ENCODE assay signal across 17 cellular contexts in genomic region chr21:33369586-33369985, GRCh38. TPM values are rescaled to one million over a fixed set of nuclear protein-coding genes. Genes with fewer than 3 reads are reported as not detected.
DNase-seq lines count a peak whose midpoint lies in the region; ATAC-seq and TF ChIP-seq lines count a peak whose summit lies in the region.
"Had no signal": no experiment of that assay in that cellular context is flagged by ENCODE, and none has a peak within 500 bp of the region (broad histone marks: within the 10 kb centered on the region; RNA-seq: fewer than 3 reads in every experiment).

No MANE protein-coding gene starts in this region.

- H3K27me3 ChIP-seq in CD4-positive, alpha-beta memory T cell (ENCODE audit: insufficient read depth, low read length): no peaks in the 10 kb centered on the region
- no peaks in the 10 kb centered on the region for H3K27me3 ChIP-seq in MM.1S (replicated peaks; ENCODE audit: insufficient read depth, low read length)
- H3K27me3 ChIP-seq: BLaER1 treated with 17β-estradiol and CSF1 and Interleukin-3, amounts not matched to agents 10 nM and 100 nM had no signal

- H3K4me2 ChIP-seq in MM.1S (ENCODE audit: low read depth, low read length): no peak overlapping the region

- H3K9ac ChIP-seq in MM.1S (ENCODE audit: low read length): no peak overlapping the region
- H3K9ac ChIP-seq: BLaER1 treated with 17β-estradiol and CSF1 and Interleukin-3, amounts not matched to agents 10 nM and 100 nM had no signal

- peak overlapping the region; percentile 68 for H3K27ac Mint-ChIP-seq in activated CD8-positive, alpha-beta T cell treated with anti-CD3 and anti-CD28 coated beads, Interleukin-2, amount 10 ng/mL, durations not matched to agents 7 days and 5 days
- H3K27ac Mint-ChIP-seq in activated CD8-positive, alpha-beta T cell treated with anti-CD3 and anti-CD28 coated beads for 36 hours: no peak overlapping the region
- H3K27ac Mint-ChIP-seq in natural killer cell treated with Interleukin-12 subunit alpha and Interleukin-12 subunit beta and Interleukin-15 and Interleukin-18, amount 100 ng/mL, for 72 hours: no peak overlapping the region
- H3K27ac Mint-ChIP-seq in natural killer cell: no peak overlapping the region
- H3K27ac Mint-ChIP-seq in naive B cell: peak overlapping the region in 5 of 6 donors; percentile 6 to 91 (median 45)
- peak overlapping the region in 1 of 7 donors; percentile 22 for H3K27ac Mint-ChIP-seq in CD4-positive, alpha-beta memory T cell

- H3K27ac ChIP-seq in CD4-positive, alpha-beta memory T cell (ENCODE audit: low read depth, low read length): no peak overlapping the region
- no peak overlapping the region for H3K27ac ChIP-seq in MM.1S (ENCODE audit: low read length)
- H3K27ac ChIP-seq: 22Rv1 had no signal

- no peaks in the 10 kb centered on the region for H3K36me3 ChIP-seq in CD4-positive, alpha-beta memory T cell (ENCODE audit: insufficient read depth, low read length)
- H3K36me3 ChIP-seq in MM.1S (replicated peaks; ENCODE audit: insufficient read depth, low read length): no peaks in the 10 kb centered on the region
- H3K36me3 ChIP-seq: HAP-1 had no signal

- H3K36me3 Mint-ChIP-seq in activated CD8-positive, alpha-beta T cell treated with anti-CD3 and anti-CD28 coated beads, Interleukin-2, amount 10 ng/mL, durations not matched to agents 7 days and 5 days (ENCODE audit: low read depth): peaks cover 24% of the 10 kb centered on the region
- peaks cover 5% of the 10 kb centered on the region for H3K36me3 Mint-ChIP-seq in activated CD8-positive, alpha-beta T cell treated with anti-CD3 and anti-CD28 coated beads for 36 hours (ENCODE audit: low read depth)
- peaks cover 22% of the 10 kb centered on the region for H3K36me3 Mint-ChIP-seq in natural killer cell treated with Interleukin-12 subunit alpha and Interleukin-12 subunit beta and Interleukin-15 and Interleukin-18, amount 100 ng/mL, for 72 hours
- H3K36me3 Mint-ChIP-seq in natural killer cell (no peaks in the 10 kb centered on the region), naive B cell (peaks cover 5 to 20% of the 10 kb centered on the region in 2 donors)
- H3K36me3 Mint-ChIP-seq in CD4-positive, alpha-beta memory T cell: peaks cover 0 to 5% of the 10 kb centered on the region in 2 donors

- H3K9me3 ChIP-seq in CD4-positive, alpha-beta memory T cell (ENCODE audit: control insufficient read depth in 1 of 2, low read length in 2 of 2): peaks cover 0 to 8% of the 10 kb centered on the region in 2 donors
- no peaks in the 10 kb centered on the region for H3K9me3 ChIP-seq in MM.1S (replicated peaks; ENCODE audit: insufficient read depth, low read length)

- H3K4me3 Mint-ChIP-seq in activated CD8-positive, alpha-beta T cell treated with anti-CD3 and anti-CD28 coated beads, Interleukin-2, amount 10 ng/mL, durations not matched to agents 7 days and 5 days: no peak overlapping the region
- H3K4me3 Mint-ChIP-seq in activated CD8-positive, alpha-beta T cell treated with anti-CD3 and anti-CD28 coated beads for 36 hours: no peak overlapping the region
- no peak overlapping the region for H3K4me3 Mint-ChIP-seq in natural killer cell treated with Interleukin-12 subunit alpha and Interleukin-12 subunit beta and Interleukin-15 and Interleukin-18, amount 100 ng/mL, for 72 hours
- H3K4me3 Mint-ChIP-seq in natural killer cell (no peak overlapping the region), naive B cell (peak overlapping the region in 5 of 8 donors; percentile 21 to 42 (median 33))
- H3K4me3 Mint-ChIP-seq in CD4-positive, alpha-beta memory T cell: no peak overlapping the region
- H3K4me3 Mint-ChIP-seq: CD4-positive, CD25-positive, alpha-beta regulatory T cell had no signal

- no peak for TF ChIP-seq CTCF in activated CD8-positive, alpha-beta T cell treated with anti-CD3 and anti-CD28 coated beads for 36 hours (IDR thresholded peaks at IDR 0.05)
- TF ChIP-seq CTCF in natural killer cell (IDR thresholded peaks at IDR 0.05) (no peak), MM.1S (IDR thresholded peaks at IDR 0.05; ENCODE audit: low read length) (no peak)

- H3K9me3 Mint-ChIP-seq in activated CD8-positive, alpha-beta T cell treated with anti-CD3 and anti-CD28 coated beads, Interleukin-2, amount 10 ng/mL, durations not matched to agents 7 days and 5 days (ENCODE audit: insufficient read depth): peaks cover 22% of the 10 kb centered on the region
- peaks cover 17% of the 10 kb centered on the region for H3K9me3 Mint-ChIP-seq in activated CD8-positive, alpha-beta T cell treated with anti-CD3 and anti-CD28 coated beads for 36 hours
- H3K9me3 Mint-ChIP-seq in natural killer cell treated with Interleukin-12 subunit alpha and Interleukin-12 subunit beta and Interleukin-15 and Interleukin-18, amount 100 ng/mL, for 72 hours: peaks cover 10% of the 10 kb centered on the region
- peaks cover 0 to 6% of the 10 kb centered on the region in 2 donors for H3K9me3 Mint-ChIP-seq in natural killer cell
- H3K9me3 Mint-ChIP-seq in naive B cell: peaks cover 5 to 31% (median 22%) of the 10 kb centered on the region in 7 donors
- H3K9me3 Mint-ChIP-seq in CD4-positive, alpha-beta memory T cell: peaks cover 0 to 24% (median 18%) of the 10 kb centered on the region in 8 donors

- ATAC-seq in activated CD8-positive, alpha-beta T cell treated with anti-CD3 and anti-CD28 coated beads, Interleukin-2, amount 10 ng/mL, durations not matched to agents 7 days and 5 days: no peak
- no peak for ATAC-seq in activated CD8-positive, alpha-beta T cell treated with anti-CD3 and anti-CD28 coated beads for 36 hours
- no peak for ATAC-seq in natural killer cell treated with Interleukin-12 subunit alpha and Interleukin-12 subunit beta and Interleukin-15 and Interleukin-18, amount 100 ng/mL, for 72 hours
- ATAC-seq in natural killer cell (no peak), naive B cell (ENCODE audit: low read depth in 2 of 2) (no peak), GM18858 (IDR thresholded peaks at IDR 0.05; ENCODE audit: unreplicated experiment) (no peak)
- ATAC-seq: HepG2 had no signal

- no peaks in the 10 kb centered on the region for H3K79me2 ChIP-seq in MM.1S (ENCODE audit: low read length)

- peaks cover 13% of the 10 kb centered on the region for H3K4me1 Mint-ChIP-seq in activated CD8-positive, alpha-beta T cell treated with anti-CD3 and anti-CD28 coated beads, Interleukin-2, amount 10 ng/mL, durations not matched to agents 7 days and 5 days (ENCODE audit: low read depth)
- no peaks in the 10 kb centered on the region for H3K4me1 Mint-ChIP-seq in activated CD8-positive, alpha-beta T cell treated with anti-CD3 and anti-CD28 coated beads for 36 hours (ENCODE audit: low read depth)
- no peaks in the 10 kb centered on the region for H3K4me1 Mint-ChIP-seq in natural killer cell treated with Interleukin-12 subunit alpha and Interleukin-12 subunit beta and Interleukin-15 and Interleukin-18, amount 100 ng/mL, for 72 hours (ENCODE audit: low read depth in 2 of 2)
- H3K4me1 Mint-ChIP-seq in natural killer cell: no peaks in the 10 kb centered on the region
- H3K4me1 Mint-ChIP-seq in naive B cell: peaks cover 40 to 78% (median 49%) of the 10 kb centered on the region in 3 donors
- peaks cover 0 to 4% (median 2%) of the 10 kb centered on the region in 4 donors for H3K4me1 Mint-ChIP-seq in CD4-positive, alpha-beta memory T cell

- no peak overlapping the region for H2AFZ ChIP-seq in MM.1S (ENCODE audit: low read length)

- POLR2A ChIA-PET in activated CD8-positive, alpha-beta T cell treated with anti-CD3 and anti-CD28 coated beads, Interleukin-2, amount 10 ng/mL, durations not matched to agents 7 days and 5 days (lab: Charles Lee): no interaction called here
- POLR2A ChIA-PET in activated CD8-positive, alpha-beta T cell treated with anti-CD3 and anti-CD28 coated beads for 36 hours (lab: Charles Lee): interaction anchor here (0.7 kb wide), 1 partner anchor 13 kb away, joined by 3 read pairs; no protein-coding TSS in a partner anchor
- POLR2A ChIA-PET in CD4-positive, alpha-beta memory T cell (lab: Charles Lee; ENCODE audit: partially characterized antibody): interaction anchor here (1.8 kb wide), 1 partner anchor 9 kb away, joined by 6 read pairs; no protein-coding TSS in a partner anchor

- CTCF ChIA-PET in activated CD8-positive, alpha-beta T cell treated with anti-CD3 and anti-CD28 coated beads, Interleukin-2, amount 10 ng/mL, durations not matched to agents 7 days and 5 days (lab: Charles Lee): interaction anchor here (0.8 to 2.6 kb wide), 3 partner anchors 9 to 173 kb away, joined by 3 to 8 read pairs (median 7); no protein-coding TSS in a partner anchor
- CTCF ChIA-PET in activated CD8-positive, alpha-beta T cell treated with anti-CD3 and anti-CD28 coated beads for 36 hours (lab: Charles Lee): interaction anchor here (1.1 to 1.8 kb wide), 3 partner anchors 8 to 182 kb away, joined by 3 to 9 read pairs (median 5); no protein-coding TSS in a partner anchor
- CTCF ChIA-PET in CD4-positive, alpha-beta memory T cell (lab: Charles Lee; ENCODE audit: partially characterized antibody): interaction anchor here (0.8 to 2.5 kb wide), 3 partner anchors 9 to 171 kb away, joined by 3 to 9 read pairs (median 9); no protein-coding TSS in a partner anchor

- H3F3A ChIP-seq in MM.1S (ENCODE audit: insufficient read depth, low read length): no peaks in the 10 kb centered on the region

- peaks cover 3% of the 10 kb centered on the region for H3K4me1 ChIP-seq in CD4-positive, alpha-beta memory T cell (ENCODE audit: insufficient read depth, low read length)
- peaks cover 21% of the 10 kb centered on the region for H3K4me1 ChIP-seq in MM.1S (ENCODE audit: low read length)
- H3K4me1 ChIP-seq: HAP-1 had no signal

- H3K4me3 ChIP-seq in CD4-positive, alpha-beta memory T cell (ENCODE audit: low read length in 2 of 2): no peak overlapping the region
- no peak overlapping the region for H3K4me3 ChIP-seq in MM.1S (ENCODE audit: low read length)
- H3K4me3 ChIP-seq: BLaER1 treated with 17β-estradiol and CSF1 and Interleukin-3, amounts not matched to agents 10 nM and 100 nM; HAP-1 had no signal

- H4K20me1 ChIP-seq in MM.1S (ENCODE audit: insufficient read depth, low read length): no peaks in the 10 kb centered on the region
- H4K20me1 ChIP-seq: BLaER1 treated with 17β-estradiol and CSF1 and Interleukin-3, amounts not matched to agents 10 nM and 100 nM had no signal

- H3K27me3 Mint-ChIP-seq in activated CD8-positive, alpha-beta T cell treated with anti-CD3 and anti-CD28 coated beads, Interleukin-2, amount 10 ng/mL, durations not matched to agents 7 days and 5 days (ENCODE audit: low read depth): peaks cover 7% of the 10 kb centered on the region
- H3K27me3 Mint-ChIP-seq in activated CD8-positive, alpha-beta T cell treated with anti-CD3 and anti-CD28 coated beads for 36 hours: no peaks in the 10 kb centered on the region
- H3K27me3 Mint-ChIP-seq in natural killer cell treated with Interleukin-12 subunit alpha and Interleukin-12 subunit beta and Interleukin-15 and Interleukin-18, amount 100 ng/mL, for 72 hours: peaks cover 36 to 51% of the 10 kb centered on the region in 2 donors
- H3K27me3 Mint-ChIP-seq in natural killer cell (ENCODE audit: low read depth in 2 of 2) (peaks cover 51% of the 10 kb centered on the region in 2 donors), naive B cell (no peaks in the 10 kb centered on the region)
- H3K27me3 Mint-ChIP-seq in CD4-positive, alpha-beta memory T cell: peaks cover 0 to 2% of the 10 kb centered on the region in 2 donors
- H3K27me3 Mint-ChIP-seq: CD4-positive, CD25-positive, alpha-beta regulatory T cell had no signal

- DNase-seq in activated CD8-positive, alpha-beta T cell treated with anti-CD3 and anti-CD28 coated beads, Interleukin-2, amount 10 ng/mL, durations not matched to agents 7 days and 5 days: no peak
- DNase-seq in activated CD8-positive, alpha-beta T cell treated with anti-CD3 and anti-CD28 coated beads for 36 hours: no peak
- peak; percentile 51 for DNase-seq in natural killer cell treated with Interleukin-12 subunit alpha and Interleukin-12 subunit beta and Interleukin-15 and Interleukin-18, amount 100 ng/mL, for 72 hours (ENCODE audit: low spot score)
- no peak for DNase-seq in natural killer cell
- DNase-seq in naive B cell: no peak
- DNase-seq in CD4-positive, alpha-beta memory T cell: no peak
- no peak for DNase-seq in MM.1S
- DNase-seq: AML-193; Calu3; CD4-positive, CD25-positive, alpha-beta regulatory T cell; DMS 273 treated with DMSO at 0.1 percent for 48 hours; GOT3 had no signal

- no peaks in the 10 kb centered on the region for H3K9me2 ChIP-seq in MM.1S (replicated peaks; ENCODE audit: insufficient read depth, low read length)

- intact Hi-C loops in activated CD8-positive, alpha-beta T cell treated with anti-CD3 and anti-CD28 coated beads for 36 hours (cut with micrococcal nuclease): no loop called here
- intact Hi-C loops in natural killer cell (cut with micrococcal nuclease): loop anchor here (10.0 kb wide), 1 partner anchor 235 kb away; no protein-coding TSS in a partner anchor
- intact Hi-C loops in CD4-positive, alpha-beta memory T cell (cut with micrococcal nuclease): no loop called here

RNA-seq across cellular contexts. Expression of gene IFNGR2, which starts 33.6 kb away (rescaled TPM):
- 1 to 10 TPM; 6.5 to 8.2 TPM for total RNA-seq in activated CD8-positive, alpha-beta T cell treated with anti-CD3 and anti-CD28 coated beads, Interleukin-2, amount 10 ng/mL, durations not matched to agents 7 days and 5 days
- 1 to 10 TPM; 7.8 to 9.8 TPM for total RNA-seq in activated CD8-positive, alpha-beta T cell treated with anti-CD3 and anti-CD28 coated beads for 36 hours
- total RNA-seq in natural killer cell treated with Interleukin-12 subunit alpha and Interleukin-12 subunit beta and Interleukin-15 and Interleukin-18, amount 100 ng/mL, for 72 hours: 1 to 10 TPM in 1 of 2 donors, not detected in 1; 1.6 TPM
- 10 to 100 TPM in 1 of 3 donors, 1 to 10 TPM in 2; 3.6 to 16.5 (median 8.6) TPM for total RNA-seq in natural killer cell
- 100 to 1,000 TPM; 120 to 177 (median 144) TPM for polyA plus RNA-seq in naive B cell (ENCODE audit: low read depth in 6 of 6)
- 10 to 100 TPM; 20.7 to 22.9 TPM for total RNA-seq in CD4-positive, alpha-beta memory T cell
- polyA plus RNA-seq in CD4-positive, alpha-beta memory T cell: 10 to 100 TPM in 1 of 2 donors, 1 to 10 TPM in 1; 8.7 to 24.3 TPM

RNA-seq across cellular contexts. Expression of gene IFNAR1, which starts 44.8 kb away (rescaled TPM):
- 10 to 100 TPM; 32.5 to 35.4 TPM for total RNA-seq in activated CD8-positive, alpha-beta T cell treated with anti-CD3 and anti-CD28 coated beads, Interleukin-2, amount 10 ng/mL, durations not matched to agents 7 days and 5 days
- total RNA-seq in activated CD8-positive, alpha-beta T cell treated with anti-CD3 and anti-CD28 coated beads for 36 hours: 10 to 100 TPM; 25.6 to 30.3 TPM
- 10 to 100 TPM; 16.0 to 16.6 TPM for total RNA-seq in natural killer cell treated with Interleukin-12 subunit alpha and Interleukin-12 subunit beta and Interleukin-15 and Interleukin-18, amount 100 ng/mL, for 72 hours
- 10 to 100 TPM; 15.0 to 21.3 (median 19.3) TPM for total RNA-seq in natural killer cell
- 100 to 1,000 TPM in 5 of 6 donors, 10 to 100 TPM in 1; 99.7 to 142 (median 126) TPM for polyA plus RNA-seq in naive B cell (ENCODE audit: low read depth in 6 of 6)
- total RNA-seq in CD4-positive, alpha-beta memory T cell: 10 to 100 TPM; 60.1 to 62.5 TPM
- 10 to 100 TPM; 52.5 to 64.4 TPM for polyA plus RNA-seq in CD4-positive, alpha-beta memory T cell

Comparison
In these comparisons a context has a peak if more than half of its experiments do, and no peak if none do; other contexts are left out.
1. H3K27ac Mint-ChIP-seq: peak in activated CD8-positive, alpha-beta T cell treated with anti-CD3 and anti-CD28 coated beads, Interleukin-2, amount 10 ng/mL, durations not matched to agents 7 days and 5 days (single experiment) and naive B cell (5 of 6); none in activated CD8-positive, alpha-beta T cell treated with anti-CD3 and anti-CD28 coated beads for 36 hours (single experiment), natural killer cell treated with Interleukin-12 subunit alpha and Interleukin-12 subunit beta and Interleukin-15 and Interleukin-18, amount 100 ng/mL, for 72 hours (0 of 2) and natural killer cell (0 of 2).
2. H3K4me3 Mint-ChIP-seq: peak in naive B cell (5 of 8); none in activated CD8-positive, alpha-beta T cell treated with anti-CD3 and anti-CD28 coated beads, Interleukin-2, amount 10 ng/mL, durations not matched to agents 7 days and 5 days (single experiment), activated CD8-positive, alpha-beta T cell treated with anti-CD3 and anti-CD28 coated beads for 36 hours (single experiment), natural killer cell treated with Interleukin-12 subunit alpha and Interleukin-12 subunit beta and Interleukin-15 and Interleukin-18, amount 100 ng/mL, for 72 hours (single experiment), natural killer cell (single experiment) and CD4-positive, alpha-beta memory T cell (0 of 8).